7 cellular contexts compared by ENCODE assay signal in genomic region chr14:22070119-22070982, GRCh38.
A peak's percentile ranks its signal among the peaks of the same experiment; 100 is the strongest.
DNase-seq lines count a peak whose midpoint lies in the region; ATAC-seq lines count a peak whose summit lies in the region.

No MANE protein-coding gene starts in this region.

- peak overlapping the region; percentile 91 for H3K4me3 Mint-ChIP-seq in activated CD4-positive, alpha-beta memory T cell treated with anti-CD3 and anti-CD28 coated beads, Interleukin-2, amount 10 ng/mL, durations not matched to agents 7 days and 5 days

- peak; percentile 70 for DNase-seq in activated CD4-positive, alpha-beta memory T cell treated with anti-CD3 and anti-CD28 coated beads, Interleukin-2, amount 10 ng/mL, durations not matched to agents 7 days and 5 days
- DNase-seq in Right ventricle myocardium superior (peak; percentile 64), NCI-H1048 (lab: John Stamatoyannopoulos, UW) (no peak), D341Med (ENCODE audit: low spot score) (no peak)
- peak; percentile 20 for DNase-seq in stimulated activated CD8-positive, alpha-beta memory T cell treated with anti-CD3 and anti-CD28 coated beads, Interleukin-12 subunit alpha, Interleukin-12 subunit beta, amount 100 ng/mL, for 1 hour (ENCODE audit: low read depth)

- intact Hi-C loops in Right ventricle myocardium superior (cut with DNase I), result no loop called here

- ATAC-seq in GM21367 (IDR thresholded peaks at IDR 0.05; ENCODE audit: unreplicated experiment) (peak; percentile 34), HG03432 (IDR thresholded peaks at IDR 0.05; ENCODE audit: unreplicated experiment) (peak; percentile 58), Right ventricle myocardium superior (ENCODE audit: poor library complexity) (peak; percentile 36)

- peaks cover 38% of the 10 kb centered on the region for H3K4me1 Mint-ChIP-seq in activated CD4-positive, alpha-beta memory T cell treated with anti-CD3 and anti-CD28 coated beads, Interleukin-2, amount 10 ng/mL, durations not matched to agents 7 days and 5 days

- peak overlapping the region; percentile 95 for H3K27ac Mint-ChIP-seq in activated CD4-positive, alpha-beta memory T cell treated with anti-CD3 and anti-CD28 coated beads, Interleukin-2, amount 10 ng/mL, durations not matched to agents 7 days and 5 days

- no peaks in the 10 kb centered on the region for H3K9me3 Mint-ChIP-seq in activated CD4-positive, alpha-beta memory T cell treated with anti-CD3 and anti-CD28 coated beads, Interleukin-2, amount 10 ng/mL, durations not matched to agents 7 days and 5 days

- POLR2A ChIA-PET in activated CD4-positive, alpha-beta memory T cell treated with anti-CD3 and anti-CD28 coated beads, Interleukin-2, amount 10 ng/mL, durations not matched to agents 7 days and 5 days (lab: Charles Lee), result interaction anchor here (0.9 to 2.2 kb wide), 11 partner anchors 9 to 486 kb away, joined by 3 to 11 read pairs (median 4); no protein-coding TSS in a partner anchor

- CTCF ChIA-PET in activated CD4-positive, alpha-beta memory T cell treated with anti-CD3 and anti-CD28 coated beads, Interleukin-2, amount 10 ng/mL, durations not matched to agents 7 days and 5 days (lab: Charles Lee), result interaction anchor here (1.0 to 2.0 kb wide), 11 partner anchors 12 to 152 kb away, joined by 3 to 19 read pairs (median 4); no protein-coding TSS in a partner anchor

- H3K36me3 Mint-ChIP-seq in activated CD4-positive, alpha-beta memory T cell treated with anti-CD3 and anti-CD28 coated beads, Interleukin-2, amount 10 ng/mL, durations not matched to agents 7 days and 5 days (ENCODE audit: low read depth), result peaks cover 3% of the 10 kb centered on the region

- no peaks in the 10 kb centered on the region for H3K27me3 Mint-ChIP-seq in activated CD4-positive, alpha-beta memory T cell treated with anti-CD3 and anti-CD28 coated beads, Interleukin-2, amount 10 ng/mL, durations not matched to agents 7 days and 5 days

Comparison
In these comparisons a context has a peak if more than half of its experiments do, and no peak if none do; other contexts are left out.
1. DNase-seq: peak in activated CD4-positive, alpha-beta memory T cell treated with anti-CD3 and anti-CD28 coated beads, Interleukin-2, amount 10 ng/mL, durations not matched to agents 7 days and 5 days (single experiment), Right ventricle myocardium superior (single experiment) and stimulated activated CD8-positive, alpha-beta memory T cell treated with anti-CD3 and anti-CD28 coated beads, Interleukin-12 subunit alpha, Interleukin-12 subunit beta, amount 100 ng/mL, for 1 hour (single experiment); none in NCI-H1048 (single experiment) and D341Med (single experiment).
2. Peak in every context shown above with its lines, with median percentiles within 50 percentile points of each other: ATAC-seq.